Comparison of ENCODE assay signal across 12 cellular contexts in the genomic region with DNA sequence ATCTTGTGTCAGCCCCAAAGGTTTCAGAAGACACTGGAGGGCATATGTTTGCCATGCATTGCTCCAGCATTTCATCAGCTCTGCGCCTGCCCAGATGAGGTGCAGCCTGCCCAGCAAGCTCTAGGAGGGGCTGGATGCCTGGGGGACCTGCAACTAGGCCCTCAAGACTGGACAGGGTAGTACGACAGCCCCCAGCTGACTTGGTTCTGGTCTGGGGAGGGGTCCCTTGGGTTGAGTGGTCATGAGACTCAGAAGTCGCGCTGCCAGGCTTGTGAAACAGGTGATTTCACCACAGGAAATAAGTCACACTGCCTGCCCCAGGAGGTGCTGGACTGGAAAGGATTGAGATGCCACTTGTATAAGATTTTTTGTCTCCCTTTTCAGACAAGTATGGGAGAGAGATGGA. TPM values are rescaled to one million over a fixed set of nuclear protein-coding genes. Genes with fewer than 3 reads are reported as not detected.
DNase-seq lines count a peak whose midpoint lies in the region; ATAC-seq and TF ChIP-seq lines count a peak whose summit lies in the region.
"Had no signal": no experiment of that assay in that cellular context is flagged by ENCODE, and none has a peak within 500 bp of the region (broad histone marks: within the 10 kb centered on the region; RNA-seq: fewer than 3 reads in every experiment).

No MANE protein-coding gene starts in this region.

- H3K9me3 ChIP-seq in PC-9 (ENCODE audit: insufficient read depth, low read depth) (no peaks in the 10 kb centered on the region), colonic mucosa (no peaks in the 10 kb centered on the region)
- H3K9me3 ChIP-seq: heart left ventricle, uterus had no signal

- CTCF ChIA-PET in activated CD4-positive, alpha-beta T cell treated with anti-CD3 and anti-CD28 coated beads for 36 hours (lab: Charles Lee) = interaction anchor here (1.4 kb wide), 1 partner anchor 11 kb away, joined by 4 read pairs; no protein-coding TSS in a partner anchor
- CTCF ChIA-PET in PC-9 (lab: Charles Lee) = no interaction called here

- H3K9me2 ChIP-seq in PC-9 (ENCODE audit: insufficient read depth) = no peaks in the 10 kb centered on the region

- H3K4me1 ChIP-seq in PC-9 (replicated peaks; ENCODE audit: insufficient read depth) (peaks cover 6% of the 10 kb centered on the region), colonic mucosa (no peaks in the 10 kb centered on the region)
- H3K4me1 ChIP-seq: uterus had no signal

- H3K27ac ChIP-seq in PC-9 (peak overlapping the region; percentile 34; the same call in 1 of the 2 replicates), colonic mucosa (no peak overlapping the region)
- H3K27ac ChIP-seq: RWPE1, uterus had no signal

- H3K9ac ChIP-seq in colonic mucosa (ENCODE audit: low read depth in 2 of 2, low read length in 2 of 2) = no peak overlapping the region

- TF ChIP-seq CTCF in PC-9 (conservative IDR thresholded peaks at IDR 0.05) = no peak
- TF ChIP-seq CTCF in progenitor cell of endocrine pancreas (IDR thresholded peaks at IDR 0.05; ENCODE audit: unreplicated experiment) = no peak
- no peak for TF ChIP-seq CTCF in colonic mucosa (IDR thresholded peaks at IDR 0.05)

- H2AFZ ChIP-seq in PC-9 = no peak overlapping the region

- no peaks in the 10 kb centered on the region for H3K79me2 ChIP-seq in PC-9 (ENCODE audit: low read depth)

- no peak overlapping the region for H3K4me3 ChIP-seq in PC-9
- H3K4me3 ChIP-seq in colonic mucosa = no peak overlapping the region
- H3K4me3 ChIP-seq: heart left ventricle, uterus had no signal

- H3K36me3 ChIP-seq in PC-9 (ENCODE audit: low read depth) (no peaks in the 10 kb centered on the region), colonic mucosa (peaks cover under 1% of the 10 kb centered on the region)
- H3K36me3 ChIP-seq: uterus had no signal

- H3K27me3 Mint-ChIP-seq in activated CD4-positive, alpha-beta T cell treated with anti-CD3 and anti-CD28 coated beads for 36 hours = no peaks in the 10 kb centered on the region
- H3K27me3 Mint-ChIP-seq in effector memory CD8-positive, alpha-beta T cell = no peaks in the 10 kb centered on the region
- H3K27me3 Mint-ChIP-seq in progenitor cell of endocrine pancreas = peaks cover 6% of the 10 kb centered on the region

- intact Hi-C loops in activated CD4-positive, alpha-beta T cell treated with anti-CD3 and anti-CD28 coated beads for 36 hours (cut with DNase I, micrococcal nuclease) = no loop called here
- intact Hi-C loops in PC-9 (cut with micrococcal nuclease; ENCODE audit: unreplicated experiment) (no loop called here), colonic mucosa (cut with DNase I) (no loop called here)

- H3K27me3 ChIP-seq in PC-9 (ENCODE audit: insufficient read depth, low read depth) (no peaks in the 10 kb centered on the region), colonic mucosa (no peaks in the 10 kb centered on the region)
- H3K27me3 ChIP-seq: uterus had no signal

- peak overlapping the region; percentile 4 for H3K27ac Mint-ChIP-seq in activated CD4-positive, alpha-beta T cell treated with anti-CD3 and anti-CD28 coated beads for 36 hours
- peak overlapping the region; percentile 21 to 78 for H3K27ac Mint-ChIP-seq in effector memory CD8-positive, alpha-beta T cell
- no peak overlapping the region for H3K27ac Mint-ChIP-seq in progenitor cell of endocrine pancreas

- ATAC-seq in activated CD4-positive, alpha-beta T cell treated with anti-CD3 and anti-CD28 coated beads for 36 hours = peak; percentile 68
- peak; percentile 69 for ATAC-seq in effector memory CD8-positive, alpha-beta T cell (replicated peaks)
- no peak for ATAC-seq in HG02970 (IDR thresholded peaks at IDR 0.05; ENCODE audit: low FRiP score, unreplicated experiment)

- no peaks in the 10 kb centered on the region; the same call in 1 of the 2 replicates for H4K20me1 ChIP-seq in PC-9 (ENCODE audit: insufficient read depth)

- H3K36me3 Mint-ChIP-seq in activated CD4-positive, alpha-beta T cell treated with anti-CD3 and anti-CD28 coated beads for 36 hours (ENCODE audit: low read depth) = no peaks in the 10 kb centered on the region
- H3K36me3 Mint-ChIP-seq in effector memory CD8-positive, alpha-beta T cell (ENCODE audit: insufficient read depth) = peaks cover 3% of the 10 kb centered on the region
- peaks cover 4% of the 10 kb centered on the region for H3K36me3 Mint-ChIP-seq in progenitor cell of endocrine pancreas (ENCODE audit: insufficient read depth)

- BruUV-seq in PC-9 (replicated peaks; lab: Mats Ljungman, UMichigan) = no TSS peak

- POLR2A ChIA-PET in activated CD4-positive, alpha-beta T cell treated with anti-CD3 and anti-CD28 coated beads for 36 hours (lab: Charles Lee) = no interaction called here
- POLR2A ChIA-PET in PC-9 (lab: Charles Lee; ENCODE audit: unreplicated experiment) = no interaction called here

- H3K4me1 Mint-ChIP-seq in activated CD4-positive, alpha-beta T cell treated with anti-CD3 and anti-CD28 coated beads for 36 hours = peaks cover 41% of the 10 kb centered on the region
- peaks cover 22 to 31% of the 10 kb centered on the region in 2 donors for H3K4me1 Mint-ChIP-seq in effector memory CD8-positive, alpha-beta T cell (ENCODE audit: low read depth in 2 of 2)
- no peaks in the 10 kb centered on the region for H3K4me1 Mint-ChIP-seq in progenitor cell of endocrine pancreas (ENCODE audit: low read depth)

- peak; percentile 55 for DNase-seq in activated CD4-positive, alpha-beta T cell treated with anti-CD3 and anti-CD28 coated beads for 36 hours
- no peak for DNase-seq in activated CD4-positive, alpha-beta T cell treated with anti-CD3 and anti-CD28 coated beads, Interleukin-2, amount 50 U/mL, for 1 hour
- no peak for DNase-seq in PC-9
- no peak for DNase-seq in effector memory CD8-positive, alpha-beta T cell
- DNase-seq in renal cortical epithelial cell (ENCODE audit: low read depth) = peak; percentile 45
- DNase-seq in progenitor cell of endocrine pancreas (ENCODE audit: low spot score, unreplicated experiment) = no peak
- no peak for DNase-seq in colonic mucosa
- DNase-seq: NCI-H1105 had no signal

- no peak overlapping the region for H3K4me3 Mint-ChIP-seq in activated CD4-positive, alpha-beta T cell treated with anti-CD3 and anti-CD28 coated beads for 36 hours
- peak overlapping the region in 1 of 2 donors; percentile 8 for H3K4me3 Mint-ChIP-seq in effector memory CD8-positive, alpha-beta T cell
- H3K4me3 Mint-ChIP-seq in progenitor cell of endocrine pancreas (ENCODE audit: low read depth) = no peak overlapping the region

- H3K4me2 ChIP-seq in PC-9 = peak overlapping the region; percentile 30

- H3F3A ChIP-seq in PC-9 (ENCODE audit: insufficient read depth, low read depth) = no peaks in the 10 kb centered on the region

- H3K9me3 Mint-ChIP-seq in activated CD4-positive, alpha-beta T cell treated with anti-CD3 and anti-CD28 coated beads for 36 hours (ENCODE audit: low read depth) = no peaks in the 10 kb centered on the region
- H3K9me3 Mint-ChIP-seq in effector memory CD8-positive, alpha-beta T cell = no peaks in the 10 kb centered on the region
- no peaks in the 10 kb centered on the region for H3K9me3 Mint-ChIP-seq in progenitor cell of endocrine pancreas (ENCODE audit: low read depth)

RNA-seq across cellular contexts. Expression of a gene that starts 23.4 kb away (rescaled TPM):
- total RNA-seq in activated CD4-positive, alpha-beta T cell treated with anti-CD3 and anti-CD28 coated beads for 36 hours = under 1 TPM; 0.18 to 0.21 TPM
- total RNA-seq in PC-9 (2021) = not detected in 2 replicates
- 0.55 TPM in 1 of 2 replicates, not detected in the other for total RNA-seq in renal cortical epithelial cell
- total RNA-seq in progenitor cell of endocrine pancreas = 0.11 TPM in 1 of 2 replicates, not detected in the other
- under 1 TPM; 0.11 to 0.15 TPM for total RNA-seq in colonic mucosa

Comparison
In these comparisons a context has a peak if more than half of its experiments do, and no peak if none do; other contexts are left out.
1. DNase-seq: peak in activated CD4-positive, alpha-beta T cell treated with anti-CD3 and anti-CD28 coated beads for 36 hours (single experiment) and renal cortical epithelial cell (single experiment); none in activated CD4-positive, alpha-beta T cell treated with anti-CD3 and anti-CD28 coated beads, Interleukin-2, amount 50 U/mL, for 1 hour (single experiment), PC-9 (0 of 2), effector memory CD8-positive, alpha-beta T cell (0 of 3), progenitor cell of endocrine pancreas (single experiment) and colonic mucosa (single experiment).